In genomic region chr13:70964124-70964523, GRCh38 we compare ENCODE assay signal across 11 cellular contexts.
DNase-seq lines count a peak whose midpoint lies in the region; ATAC-seq and TF ChIP-seq lines count a peak whose summit lies in the region.
"Had no signal": no experiment of that assay in that cellular context is flagged by ENCODE, and none has a peak within 500 bp of the region (broad histone marks: within the 10 kb centered on the region; RNA-seq: fewer than 3 reads in every experiment).

No MANE protein-coding gene starts in this region.

- H3K9ac ChIP-seq in OCI-LY1 (ENCODE audit: low read length): no peak overlapping the region

- TF ChIP-seq CTCF in C4-2B (conservative IDR thresholded peaks at IDR 0.05) (peak; percentile 17; the same call in 1 of the 2 replicates), OCI-LY1 (IDR thresholded peaks at IDR 0.05; ENCODE audit: low read length) (peak; percentile 37; the same call in 1 of the 2 replicates), epithelial cell of esophagus (IDR thresholded peaks at IDR 0.05; ENCODE audit: insufficient read depth, low read depth, low read length, missing control alignments) (peak; percentile 52)

- no peak overlapping the region for H3K27ac Mint-ChIP-seq in activated naive CD8-positive, alpha-beta T cell treated with anti-CD3 and anti-CD28 coated beads for 36 hours
- H3K27ac Mint-ChIP-seq: activated CD4-positive, alpha-beta T cell treated with anti-CD3 and anti-CD28 coated beads for 36 hours; memory B cell; stimulated activated memory B cell treated with anti-CD40 and anti-IgM and Interleukin-4, amounts not matched to agents 10 μg/mL and 1 μg/mL and 100 μg/mL, for 72 hours had no signal

- no peak overlapping the region for H2AFZ ChIP-seq in OCI-LY1 (ENCODE audit: low read length)

- H3K9me3 ChIP-seq in OCI-LY1 (ENCODE audit: low read length): no peaks in the 10 kb centered on the region

- H3K36me3 Mint-ChIP-seq in activated naive CD8-positive, alpha-beta T cell treated with anti-CD3 and anti-CD28 coated beads for 36 hours: no peaks in the 10 kb centered on the region
- H3K36me3 Mint-ChIP-seq: memory B cell; stimulated activated memory B cell treated with anti-CD40 and anti-IgM and Interleukin-4, amounts not matched to agents 10 μg/mL and 1 μg/mL and 100 μg/mL, for 72 hours had no signal

- no peak for ATAC-seq in HG02763 (IDR thresholded peaks at IDR 0.05; ENCODE audit: unreplicated experiment)
- ATAC-seq: activated CD4-positive, alpha-beta T cell treated with anti-CD3 and anti-CD28 coated beads for 36 hours; stimulated activated memory B cell treated with anti-CD40 and anti-IgM and Interleukin-4, amounts not matched to agents 10 μg/mL and 1 μg/mL and 100 μg/mL, for 72 hours had no signal

- no peaks in the 10 kb centered on the region for H3K9me3 Mint-ChIP-seq in activated naive CD8-positive, alpha-beta T cell treated with anti-CD3 and anti-CD28 coated beads for 36 hours
- H3K9me3 Mint-ChIP-seq: memory B cell; stimulated activated memory B cell treated with anti-CD40 and anti-IgM and Interleukin-4, amounts not matched to agents 10 μg/mL and 1 μg/mL and 100 μg/mL, for 72 hours had no signal

- H3K4me3 ChIP-seq in H7 (ENCODE audit: insufficient read depth, low read depth, low read length) (no peak overlapping the region), OCI-LY1 (ENCODE audit: low read depth, low read length, poor library complexity, severe bottlenecking) (no peak overlapping the region), epithelial cell of esophagus (ENCODE audit: low read length) (no peak overlapping the region)

- no peaks in the 10 kb centered on the region for H3K4me1 ChIP-seq in OCI-LY1 (ENCODE audit: insufficient read depth, low read length, severe bottlenecking)

- H3K36me3 ChIP-seq in H7 (replicated peaks; ENCODE audit: control insufficient read depth, insufficient read depth, low read length): no peaks in the 10 kb centered on the region
- H3K36me3 ChIP-seq in OCI-LY1 (ENCODE audit: insufficient read depth, low read length): no peaks in the 10 kb centered on the region

- no peaks in the 10 kb centered on the region for H4K20me1 ChIP-seq in OCI-LY1 (ENCODE audit: insufficient read depth, low read length)

- H3K27ac ChIP-seq in C4-2B: no peak overlapping the region
- H3K27ac ChIP-seq in OCI-LY1 (ENCODE audit: low read depth, low read length, poor library complexity, severe bottlenecking): no peak overlapping the region

- no peak overlapping the region for H3K4me3 Mint-ChIP-seq in activated naive CD8-positive, alpha-beta T cell treated with anti-CD3 and anti-CD28 coated beads for 36 hours
- H3K4me3 Mint-ChIP-seq: activated CD4-positive, alpha-beta T cell treated with anti-CD3 and anti-CD28 coated beads for 36 hours; memory B cell; stimulated activated memory B cell treated with anti-CD40 and anti-IgM and Interleukin-4, amounts not matched to agents 10 μg/mL and 1 μg/mL and 100 μg/mL, for 72 hours had no signal

- no peaks in the 10 kb centered on the region for H3K27me3 ChIP-seq in H7 (ENCODE audit: control insufficient read depth, insufficient read depth, low read length)
- no peaks in the 10 kb centered on the region for H3K27me3 ChIP-seq in OCI-LY1 (ENCODE audit: insufficient read depth, low read length)

- H3K27me3 Mint-ChIP-seq in activated naive CD8-positive, alpha-beta T cell treated with anti-CD3 and anti-CD28 coated beads for 36 hours: no peaks in the 10 kb centered on the region
- H3K27me3 Mint-ChIP-seq: activated CD4-positive, alpha-beta T cell treated with anti-CD3 and anti-CD28 coated beads for 36 hours; memory B cell; stimulated activated memory B cell treated with anti-CD40 and anti-IgM and Interleukin-4, amounts not matched to agents 10 μg/mL and 1 μg/mL and 100 μg/mL, for 72 hours had no signal

- DNase-seq in H7 (peak; percentile 3), epithelial cell of esophagus (ENCODE audit: low read depth) (peak; percentile 37), SHP77 (lab: John Stamatoyannopoulos, UW) (no peak), activated T-cell treated with anti-CD3 and anti-CD28 coated beads for 4 hours (no peak)
- no peak for DNase-seq in activated naive CD8-positive, alpha-beta T cell treated with anti-CD3 and anti-CD28 coated beads for 36 hours
- DNase-seq: activated CD4-positive, alpha-beta T cell treated with anti-CD3 and anti-CD28 coated beads for 36 hours had no signal

- no peaks in the 10 kb centered on the region for H3K4me1 Mint-ChIP-seq in activated naive CD8-positive, alpha-beta T cell treated with anti-CD3 and anti-CD28 coated beads for 36 hours
- H3K4me1 Mint-ChIP-seq: activated CD4-positive, alpha-beta T cell treated with anti-CD3 and anti-CD28 coated beads for 36 hours; memory B cell; stimulated activated memory B cell treated with anti-CD40 and anti-IgM and Interleukin-4, amounts not matched to agents 10 μg/mL and 1 μg/mL and 100 μg/mL, for 72 hours had no signal

- no peaks in the 10 kb centered on the region for H3K79me2 ChIP-seq in OCI-LY1 (ENCODE audit: insufficient read depth, low read length)

- no peak overlapping the region for H3K4me2 ChIP-seq in OCI-LY1 (ENCODE audit: low read length)

- no peaks in the 10 kb centered on the region for H3K9me2 ChIP-seq in OCI-LY1 (ENCODE audit: low read depth, low read length)

- H3F3A ChIP-seq in OCI-LY1 (ENCODE audit: insufficient read depth, low read length): no peaks in the 10 kb centered on the region

Comparison
In these comparisons a context has a peak if more than half of its experiments do, and no peak if none do; other contexts are left out.
1. DNase-seq: peak in H7 (single experiment) and epithelial cell of esophagus (single experiment); none in SHP77 (0 of 2), activated naive CD8-positive, alpha-beta T cell treated with anti-CD3 and anti-CD28 coated beads for 36 hours (single experiment) and activated T-cell treated with anti-CD3 and anti-CD28 coated beads for 4 hours (single experiment).
2. Peak in every context shown above with its lines, with median percentiles within 50 percentile points of each other: CTCF ChIP-seq.